Comparison of ENCODE assay signal across 14 cellular contexts in genomic region chr17:44044092-44044491, GRCh38. TPM values are rescaled to one million over a fixed set of nuclear protein-coding genes. Genes with fewer than 3 reads are reported as not detected.
DNase-seq lines count a peak whose midpoint lies in the region; ATAC-seq and TF ChIP-seq lines count a peak whose summit lies in the region.
"Had no signal": no experiment of that assay in that cellular context is flagged by ENCODE, and none has a peak within 500 bp of the region (broad histone marks: within the 10 kb centered on the region; RNA-seq: fewer than 3 reads in every experiment).

No MANE protein-coding gene starts in this region.

- H3K27me3 Mint-ChIP-seq in CD14-positive monocyte (ENCODE audit: low read depth in 3 of 3) (peaks cover 0 to 2% (median 0%) of the 10 kb centered on the region in 3 donors), neural progenitor cell (ENCODE audit: insufficient read depth, low read depth) (no peaks in the 10 kb centered on the region), progenitor cell of endocrine pancreas (no peaks in the 10 kb centered on the region)
- H3K27me3 Mint-ChIP-seq: CD8-positive, alpha-beta memory T cell had no signal

- H3K9me3 Mint-ChIP-seq in CD14-positive monocyte (peaks cover 2 to 9% (median 4%) of the 10 kb centered on the region in 7 donors), neural progenitor cell (no peaks in the 10 kb centered on the region), progenitor cell of endocrine pancreas (ENCODE audit: low read depth) (no peaks in the 10 kb centered on the region)
- H3K9me3 Mint-ChIP-seq: CD8-positive, alpha-beta memory T cell had no signal

- no peak overlapping the region for H3K4me2 ChIP-seq in neural progenitor cell

- H3K4me3 ChIP-seq in epithelial cell of esophagus (ENCODE audit: low read length) (no peak overlapping the region), neural progenitor cell (no peak overlapping the region), ascending aorta (no peak overlapping the region)
- H3K4me3 ChIP-seq: coronary artery had no signal

- peaks cover 37% of the 10 kb centered on the region for H3K4me1 Mint-ChIP-seq in CD14-positive monocyte
- H3K4me1 Mint-ChIP-seq in neural progenitor cell, result peaks cover 6% of the 10 kb centered on the region
- H3K4me1 Mint-ChIP-seq in progenitor cell of endocrine pancreas (ENCODE audit: low read depth), result peaks cover 4% of the 10 kb centered on the region

- peaks cover 21 to 37% of the 10 kb centered on the region in 2 donors for H3K36me3 Mint-ChIP-seq in CD14-positive monocyte
- H3K36me3 Mint-ChIP-seq in neural progenitor cell, result peaks cover 26% of the 10 kb centered on the region
- peaks cover 8% of the 10 kb centered on the region for H3K36me3 Mint-ChIP-seq in progenitor cell of endocrine pancreas (ENCODE audit: insufficient read depth)

- H3F3A ChIP-seq in neural progenitor cell (ENCODE audit: low read depth), result peaks cover 24% of the 10 kb centered on the region

- DNase-seq in CD14-positive monocyte (ENCODE audit: low spot score) (no peak), MV-4-11 (lab: John Stamatoyannopoulos, UW) (peak; percentile 7), epithelial cell of esophagus (ENCODE audit: low read depth) (peak; percentile 67), neural progenitor cell (ENCODE audit: low spot score) (no peak), left colon (no peak), progenitor cell of endocrine pancreas (ENCODE audit: low spot score, unreplicated experiment) (no peak), ascending aorta (ENCODE audit: low spot score in 2 of 2) (no peak)
- DNase-seq: activated CD4-positive, CD25-positive, alpha-beta regulatory T cell treated with anti-CD3 and anti-CD28 coated beads, Interleukin-2, amount 50 U/mL, for 72 hours; activated gamma-delta T cell treated with Interleukin-2 at 50 U/mL for 16 hours; CD8-positive, alpha-beta memory T cell; NCI-H345 had no signal

- TF ChIP-seq CTCF in CD14-positive monocyte (IDR thresholded peaks at IDR 0.05) (no peak), epithelial cell of esophagus (IDR thresholded peaks at IDR 0.05; ENCODE audit: insufficient read depth, low read depth, low read length, missing control alignments) (no peak), neural progenitor cell (IDR thresholded peaks at IDR 0.05) (no peak), progenitor cell of endocrine pancreas (IDR thresholded peaks at IDR 0.05; ENCODE audit: unreplicated experiment) (no peak), ascending aorta (IDR thresholded peaks at IDR 0.05) (no peak)

- ATAC-seq in left colon (no peak), HG02610 (IDR thresholded peaks at IDR 0.05; ENCODE audit: unreplicated experiment) (no peak)
- ATAC-seq: sciatic nerve had no signal

- H3K27ac Mint-ChIP-seq in CD14-positive monocyte (peak overlapping the region; percentile 75 to 96 (median 89)), neural progenitor cell (no peak overlapping the region), progenitor cell of endocrine pancreas (no peak overlapping the region)

- H3K27me3 ChIP-seq in neural progenitor cell, result no peaks in the 10 kb centered on the region
- no peaks in the 10 kb centered on the region for H3K27me3 ChIP-seq in ascending aorta

- peaks cover 74% of the 10 kb centered on the region for H4K20me1 ChIP-seq in neural progenitor cell (ENCODE audit: low read depth)

- intact Hi-C loops in CD14-positive monocyte (cut with micrococcal nuclease), result loop anchor here (5.0 kb wide), 2 partner anchors 37 to 102 kb away; partner anchors contain the start of gene PPY (in 1 of the 2)
- intact Hi-C loops in left colon (cut with DNase I, micrococcal nuclease), result no loop called here
- intact Hi-C loops in ascending aorta (cut with DNase I), result loop anchor here (5.0 kb wide), 1 partner anchor 37 kb away; no protein-coding TSS in a partner anchor

- peaks cover 97% of the 10 kb centered on the region for H3K79me2 ChIP-seq in neural progenitor cell (ENCODE audit: low read depth)

- H3K4me3 Mint-ChIP-seq in CD14-positive monocyte (no peak overlapping the region), neural progenitor cell (no peak overlapping the region), progenitor cell of endocrine pancreas (ENCODE audit: low read depth) (no peak overlapping the region)
- H3K4me3 Mint-ChIP-seq: CD8-positive, alpha-beta memory T cell had no signal

- H3K9ac ChIP-seq in neural progenitor cell, result no peak overlapping the region

- no peak overlapping the region for H2AFZ ChIP-seq in neural progenitor cell (replicated peaks)

- peak overlapping the region; percentile 53 for H3K27ac ChIP-seq in neural progenitor cell
- H3K27ac ChIP-seq in ascending aorta, result no peak overlapping the region
- H3K27ac ChIP-seq: coronary artery had no signal

- H3K36me3 ChIP-seq in neural progenitor cell, result no peaks in the 10 kb centered on the region
- peaks cover 11 to 13% of the 10 kb centered on the region in 2 donors for H3K36me3 ChIP-seq in ascending aorta

- H3K9me3 ChIP-seq in neural progenitor cell (ENCODE audit: low read depth) (no peaks in the 10 kb centered on the region), ascending aorta (no peaks in the 10 kb centered on the region)

- H3K4me1 ChIP-seq in neural progenitor cell (no peaks in the 10 kb centered on the region), ascending aorta (peaks cover 7 to 14% of the 10 kb centered on the region in 2 donors)

RNA-seq across cellular contexts. Expression of gene LSM12, which starts 22.4 kb away (rescaled TPM):
- 10 to 100 TPM; 64.4 to 65.8 TPM for polyA plus RNA-seq in CD14-positive monocyte
- 69.6 and 76.7 TPM in 2 replicates for total RNA-seq in neural progenitor cell (ENCODE audit: low replicate concordance)
- total RNA-seq in left colon, result 10 to 100 TPM; 43.4 to 59.7 TPM
- 54.1 and 55.4 TPM in 2 replicates for total RNA-seq in progenitor cell of endocrine pancreas
- 12.5 TPM for total RNA-seq in ascending aorta

RNA-seq across cellular contexts. Expression of gene G6PC3, which starts 26.4 kb away (rescaled TPM):
- 10 to 100 TPM; 42.4 to 46.4 TPM for polyA plus RNA-seq in CD14-positive monocyte
- total RNA-seq in neural progenitor cell (ENCODE audit: low replicate concordance) (16.6 and 55.1 TPM in 2 replicates), left colon (10 to 100 TPM; 31.2 to 38.2 TPM), progenitor cell of endocrine pancreas (57.3 and 58.7 TPM in 2 replicates), ascending aorta (111 TPM)

RNA-seq across cellular contexts. Expression of gene TMEM101, which starts 29.3 kb away (rescaled TPM):
- polyA plus RNA-seq in CD14-positive monocyte, result 10 to 100 TPM; 33.6 to 41.4 TPM
- total RNA-seq in neural progenitor cell (ENCODE audit: low replicate concordance) (33.8 and 55.9 TPM in 2 replicates), left colon (10 to 100 TPM; 25.9 to 30.4 TPM), progenitor cell of endocrine pancreas (27.5 and 28.9 TPM in 2 replicates), ascending aorta (11.0 TPM)

RNA-seq across cellular contexts. Expression of gene NAGS, which starts 39.7 kb away (rescaled TPM):
- under 1 TPM; 0.84 to 0.93 TPM for polyA plus RNA-seq in CD14-positive monocyte
- total RNA-seq in neural progenitor cell (ENCODE audit: low replicate concordance), result 1.8 and 2.2 TPM in 2 replicates
- 10 to 100 TPM in 1 of 2 donors, 1 to 10 TPM in 1; 9.2 to 13.8 TPM for total RNA-seq in left colon
- 0.69 and 0.89 TPM in 2 replicates for total RNA-seq in progenitor cell of endocrine pancreas
- total RNA-seq in ascending aorta, result 48.2 TPM

Comparison
In these comparisons a context has a peak if more than half of its experiments do, and no peak if none do; other contexts are left out.
1. DNase-seq: peak in MV-4-11 (single experiment) and epithelial cell of esophagus (single experiment); none in CD14-positive monocyte (single experiment), neural progenitor cell (single experiment), left colon (0 of 2), progenitor cell of endocrine pancreas (single experiment) and ascending aorta (0 of 2).
2. H3K27ac Mint-ChIP-seq: peak in CD14-positive monocyte (7 of 7); none in neural progenitor cell (single experiment) and progenitor cell of endocrine pancreas (single experiment).
3. intact Hi-C loops: an anchor here in CD14-positive monocyte (5.0 kb wide) and ascending aorta (5.0 kb wide); none called in left colon.